ENCODE assay signal across 13 cellular contexts in the genomic region with DNA sequence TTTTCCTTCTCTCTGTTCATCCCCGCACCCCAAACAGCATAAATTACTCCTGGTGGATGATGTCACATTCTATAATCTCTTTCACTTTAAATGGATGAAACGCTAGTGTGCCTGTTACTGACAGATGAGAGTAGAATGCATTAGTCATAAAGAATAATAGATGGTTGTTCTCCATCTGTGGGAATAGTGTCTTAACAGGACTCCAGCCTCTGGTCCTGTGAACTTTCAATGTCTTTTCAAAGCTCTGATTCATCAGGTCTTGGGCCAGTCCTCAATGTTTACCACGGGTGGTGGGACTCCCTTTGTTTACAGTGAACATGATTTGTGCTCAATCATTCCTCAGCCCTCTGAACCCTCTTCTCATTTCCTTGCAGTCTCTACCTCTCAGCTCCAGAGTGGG.
A peak's percentile ranks its signal among the peaks of the same experiment; 100 is the strongest.
DNase-seq lines count a peak whose midpoint lies in the region; ATAC-seq and TF ChIP-seq lines count a peak whose summit lies in the region.
"Had no signal": no experiment of that assay in that cellular context is flagged by ENCODE, and none has a peak within 500 bp of the region (broad histone marks: within the 10 kb centered on the region; RNA-seq: fewer than 3 reads in every experiment).

No MANE protein-coding gene starts in this region.

- no peak for TF ChIP-seq CTCF in cardiac fibroblast (IDR thresholded peaks at IDR 0.05; ENCODE audit: low read depth, low read length)

- DNase-seq in AG08396 (ENCODE audit: low spot score): peak; percentile 14
- peak; percentile 95 for DNase-seq in LHCN-M2 (ENCODE audit: low read depth)
- peak; percentile 71 to 97 for DNase-seq in cardiac fibroblast (ENCODE audit: low read depth in 2 of 2)
- DNase-seq in medulla oblongata (ENCODE audit: extremely low spot score): peak; percentile 73
- no peak for DNase-seq in Kasumi-1 (lab: John Stamatoyannopoulos, UW)
- DNase-seq in NCI-H2227 (lab: John Stamatoyannopoulos, UW; ENCODE audit: unreplicated experiment): no peak
- DNase-seq in OCI-M2 (lab: John Stamatoyannopoulos, UW; ENCODE audit: unreplicated experiment): no peak
- DNase-seq: CD4-positive, alpha-beta memory T cell; effector CD4-positive, alpha-beta T cell; Karpas-422; left cardiac atrium; NCI-H774 had no signal

- no peak overlapping the region for H3K4me3 ChIP-seq in cardiac fibroblast (replicated peaks in 1 of 2; ENCODE audit: low read depth in 2 of 2, low read length in 2 of 2)

- ATAC-seq in HG02571 (IDR thresholded peaks at IDR 0.05; ENCODE audit: unreplicated experiment): no peak

Comparison
In these comparisons a context has a peak if more than half of its experiments do, and no peak if none do; other contexts are left out.
1. DNase-seq: peak in AG08396 (single experiment), LHCN-M2 (single experiment), cardiac fibroblast (2 of 2) and medulla oblongata (single experiment); none in Kasumi-1 (0 of 2), NCI-H2227 (single experiment) and OCI-M2 (single experiment).